Comparison of ENCODE assay signal across 8 cellular contexts in the genomic region with DNA sequence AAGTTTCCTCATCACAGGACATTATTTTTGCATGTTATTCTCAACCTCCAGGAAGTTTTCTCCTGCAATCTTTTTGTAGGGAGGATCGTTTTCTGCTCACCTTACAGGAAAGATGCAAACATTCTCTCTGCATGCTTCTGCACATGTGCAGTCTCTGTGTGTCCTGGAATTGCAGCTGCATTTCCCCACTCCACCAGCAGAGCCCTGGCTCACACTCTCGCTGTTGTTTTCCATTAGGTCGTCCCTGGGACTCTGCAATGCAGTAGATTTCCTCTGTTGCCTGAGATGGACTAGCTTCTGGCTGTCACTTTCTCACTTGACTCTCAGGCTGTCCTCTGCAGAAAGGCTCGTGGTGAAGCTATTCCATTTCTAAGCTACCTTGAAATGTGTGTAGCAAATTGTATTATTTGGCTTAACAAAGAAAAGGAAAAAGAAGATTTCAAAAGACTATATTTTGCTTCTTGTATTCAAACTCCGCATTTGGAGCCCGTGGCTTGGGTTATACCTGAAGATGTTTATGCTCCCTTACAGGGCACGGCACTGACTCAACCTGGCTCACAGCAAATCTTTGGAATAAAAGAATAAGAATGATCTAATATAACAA.
DNase-seq lines count a peak whose midpoint lies in the region; ATAC-seq and TF ChIP-seq lines count a peak whose summit lies in the region.

No MANE protein-coding gene starts in this region.

- no peaks in the 10 kb centered on the region for H3K36me3 ChIP-seq in fibroblast of lung (ENCODE audit: control insufficient read depth, insufficient read depth, low read length)

- no peaks in the 10 kb centered on the region for H4K20me1 ChIP-seq in fibroblast of lung (ENCODE audit: control insufficient read depth, extremely low read depth, insufficient read depth, low read length)

- H3K79me2 ChIP-seq in fibroblast of lung (ENCODE audit: control insufficient read depth, insufficient read depth, low read length): no peaks in the 10 kb centered on the region

- no peak overlapping the region for H3K9ac ChIP-seq in fibroblast of lung (ENCODE audit: insufficient read depth, low read length)

- H3K27me3 ChIP-seq in fibroblast of lung (ENCODE audit: control insufficient read depth, insufficient read depth, low read length): no peaks in the 10 kb centered on the region

- no peak overlapping the region for H3K27ac ChIP-seq in fibroblast of lung (ENCODE audit: insufficient read depth, low read length)

- H3K4me2 ChIP-seq in fibroblast of lung (ENCODE audit: extremely low read depth, insufficient read depth, low read length): no peak overlapping the region

- peak; percentile 22 to 63 for DNase-seq in NCI-H524 (lab: John Stamatoyannopoulos, UW)
- no peak for DNase-seq in NCI-H524 treated with DMSO at 0.1 percent for 48 hours (lab: John Stamatoyannopoulos, UW)
- DNase-seq in NCI-H774 (lab: John Stamatoyannopoulos, UW): peak; percentile 19
- DNase-seq in fibroblast of lung (ENCODE audit: low read depth in 2 of 2): peak; percentile 36 to 39
- DNase-seq in omental fat pad (ENCODE audit: low spot score): no peak
- no peak for DNase-seq in immature natural killer cell
- DNase-seq in stimulated activated CD4-positive, alpha-beta T cell treated with anti-CD3 and anti-CD28 coated beads, Interleukin-2, amount 100 ng/mL, for 48 hours: no peak

- no peaks in the 10 kb centered on the region for H3K9me3 ChIP-seq in fibroblast of lung (ENCODE audit: control insufficient read depth, insufficient read depth, low read depth, low read length)

- H3K9me3 Mint-ChIP-seq in immature natural killer cell: peaks cover 0 to 16% (median 6%) of the 10 kb centered on the region in 6 donors

- H3K27me3 Mint-ChIP-seq in immature natural killer cell (ENCODE audit: low read depth in 3 of 3): peaks cover 0 to 2% (median 2%) of the 10 kb centered on the region in 3 donors

- peak; percentile 79 to 89 for TF ChIP-seq CTCF in fibroblast of lung (conservative IDR thresholded peaks at IDR 0.05 in 1 of 2, IDR thresholded peaks at IDR 0.05 in 1 of 2; ENCODE audit: low read depth in 1 of 2, low read length in 2 of 2)
- TF ChIP-seq CTCF in omental fat pad (IDR thresholded peaks at IDR 0.05): no peak

- no peaks in the 10 kb centered on the region for H3K36me3 Mint-ChIP-seq in immature natural killer cell

- H3K4me1 Mint-ChIP-seq in immature natural killer cell: no peaks in the 10 kb centered on the region

- no peak overlapping the region for H3K27ac Mint-ChIP-seq in immature natural killer cell

- H2AFZ ChIP-seq in fibroblast of lung (ENCODE audit: low read length): no peak overlapping the region

- H3K4me1 ChIP-seq in fibroblast of lung (ENCODE audit: control insufficient read depth, extremely low read depth, insufficient read depth, low read length): no peaks in the 10 kb centered on the region

- peak; percentile 80 for ATAC-seq in HG02798 (IDR thresholded peaks at IDR 0.05; ENCODE audit: poor library complexity, unreplicated experiment)
- ATAC-seq in omental fat pad (ENCODE audit: low FRiP score): peak; percentile 53

- no peak overlapping the region for H3K4me3 ChIP-seq in fibroblast of lung (replicated peaks in 1 of 4; ENCODE audit: control extremely low read depth in 1 of 4, insufficient read depth in 1 of 4, low read depth in 3 of 4, low read length in 4 of 4)

- H3K4me3 Mint-ChIP-seq in immature natural killer cell: no peak overlapping the region

Comparison
In these comparisons a context has a peak if more than half of its experiments do, and no peak if none do; other contexts are left out.
1. DNase-seq: peak in NCI-H524 (2 of 2), NCI-H774 (single experiment) and fibroblast of lung (2 of 2); none in NCI-H524 treated with DMSO at 0.1 percent for 48 hours (single experiment), omental fat pad (single experiment), immature natural killer cell (0 of 3) and stimulated activated CD4-positive, alpha-beta T cell treated with anti-CD3 and anti-CD28 coated beads, Interleukin-2, amount 100 ng/mL, for 48 hours (0 of 2).
2. CTCF ChIP-seq: peak in fibroblast of lung (2 of 2); none in omental fat pad (0 of 3).